In the genomic region with DNA sequence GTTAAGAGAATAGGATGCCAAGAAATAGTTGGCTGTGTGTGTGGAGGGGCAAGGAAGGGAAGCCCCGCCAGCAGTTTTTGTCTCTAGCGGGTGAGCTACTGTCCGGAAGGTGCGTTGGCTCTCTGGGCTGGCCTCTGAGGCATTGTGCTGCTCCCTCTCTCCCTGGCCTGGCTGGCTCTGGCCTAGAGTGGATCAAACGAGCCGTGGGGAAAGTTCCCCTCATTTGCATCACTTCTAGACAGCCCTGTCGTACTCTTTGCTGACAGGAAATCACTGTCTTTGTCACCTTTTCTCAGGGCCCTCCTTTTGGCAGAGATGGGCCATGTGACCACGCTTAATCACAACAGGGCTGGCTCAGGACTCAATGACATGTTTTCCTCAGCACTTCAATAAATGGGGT, we compare ENCODE assay signal across 1 cellular context.
TF ChIP-seq lines count a peak whose summit lies in the region.

No MANE protein-coding gene starts in this region.

TF ChIP-seq in SK-N-SH treated with all-trans-retinoic acid at 6 μM for 48 hours, 23 proteins besides CTCF, POLR2A, EP300 and RAD21 (continued from another document):
- TF ChIP-seq POU6F1 (CRISPR knock-in tag; IDR thresholded peaks at IDR 0.05; ENCODE audit: borderline replicate concordance, low read depth) (no peak), ZFP3 (CRISPR knock-in tag; IDR thresholded peaks at IDR 0.05) (no peak), ARNTL (CRISPR knock-in tag; IDR thresholded peaks at IDR 0.05; ENCODE audit: borderline replicate concordance, low read depth) (no peak)
